Comparison of ENCODE assay signal across 13 cellular contexts in genomic region chr6:3841711-3842565, GRCh38. TPM values are rescaled to one million over a fixed set of nuclear protein-coding genes. Genes with fewer than 3 reads are reported as not detected.
DNase-seq lines count a peak whose midpoint lies in the region; ATAC-seq and TF ChIP-seq lines count a peak whose summit lies in the region.
"Had no signal": no experiment of that assay in that cellular context is flagged by ENCODE, and none has a peak within 500 bp of the region (broad histone marks: within the 10 kb centered on the region; RNA-seq: fewer than 3 reads in every experiment).

No MANE protein-coding gene starts in this region.

- H3K9me3 ChIP-seq in left lung (no peaks in the 10 kb centered on the region), uterus (no peaks in the 10 kb centered on the region), BE2C (no peaks in the 10 kb centered on the region)

- H3K27ac Mint-ChIP-seq in activated CD8-positive, alpha-beta memory T cell treated with anti-CD3 and anti-CD28 coated beads, Interleukin-2, amount 10 ng/mL, durations not matched to agents 7 days and 5 days = no peak overlapping the region
- H3K27ac Mint-ChIP-seq in chondrocyte (ENCODE audit: unreplicated experiment) = peak overlapping the region; percentile 97
- H3K27ac Mint-ChIP-seq: brain; stimulated activated naive CD8-positive, alpha-beta T cell treated with anti-CD3 and anti-CD28 coated beads, Interleukin-15, Interleukin-2, amounts not matched to agents 100 ng/mL and 50 ng/mL, for 24 hours had no signal

- ATAC-seq in activated CD8-positive, alpha-beta memory T cell treated with anti-CD3 and anti-CD28 coated beads, Interleukin-2, amount 10 ng/mL, durations not matched to agents 7 days and 5 days = no peak
- peak; percentile 26 for ATAC-seq in left lung

- H3K27me3 ChIP-seq in left lung (no peaks in the 10 kb centered on the region), uterus (no peaks in the 10 kb centered on the region), BE2C (no peaks in the 10 kb centered on the region)

- H3K9me3 Mint-ChIP-seq in activated CD8-positive, alpha-beta memory T cell treated with anti-CD3 and anti-CD28 coated beads, Interleukin-2, amount 10 ng/mL, durations not matched to agents 7 days and 5 days (ENCODE audit: low read depth) = no peaks in the 10 kb centered on the region
- H3K9me3 Mint-ChIP-seq in chondrocyte (ENCODE audit: low read depth) = no peaks in the 10 kb centered on the region
- H3K9me3 Mint-ChIP-seq: stimulated activated naive CD8-positive, alpha-beta T cell treated with anti-CD3 and anti-CD28 coated beads, Interleukin-15, Interleukin-2, amounts not matched to agents 100 ng/mL and 50 ng/mL, for 24 hours had no signal

- CTCF ChIA-PET in activated CD8-positive, alpha-beta memory T cell treated with anti-CD3 and anti-CD28 coated beads, Interleukin-2, amount 10 ng/mL, durations not matched to agents 7 days and 5 days (lab: Charles Lee) = interaction anchor here (1.1 kb wide), 2 partner anchors 7 to 26 kb away, joined by 3 read pairs; partner anchors contain the start of gene FAM50B

- H3K27ac ChIP-seq in left lung (no peak overlapping the region), uterus (peak overlapping the region; percentile 20 to 55)

- no peaks in the 10 kb centered on the region for H3K4me1 Mint-ChIP-seq in activated CD8-positive, alpha-beta memory T cell treated with anti-CD3 and anti-CD28 coated beads, Interleukin-2, amount 10 ng/mL, durations not matched to agents 7 days and 5 days
- H3K4me1 Mint-ChIP-seq in chondrocyte (ENCODE audit: low read depth) = peaks cover 69% of the 10 kb centered on the region

- intact Hi-C loops in left lung (cut with DNase I) (no loop called here), uterus (cut with DNase I; ENCODE audit: low total_unique reads) (no loop called here)

- TF ChIP-seq POLR2A in uterus (IDR thresholded peaks at IDR 0.05) = no peak

- H3K27me3 Mint-ChIP-seq in activated CD8-positive, alpha-beta memory T cell treated with anti-CD3 and anti-CD28 coated beads, Interleukin-2, amount 10 ng/mL, durations not matched to agents 7 days and 5 days = peaks cover 12% of the 10 kb centered on the region
- no peaks in the 10 kb centered on the region for H3K27me3 Mint-ChIP-seq in chondrocyte (ENCODE audit: low read depth)
- H3K27me3 Mint-ChIP-seq: stimulated activated naive CD8-positive, alpha-beta T cell treated with anti-CD3 and anti-CD28 coated beads, Interleukin-15, Interleukin-2, amounts not matched to agents 100 ng/mL and 50 ng/mL, for 24 hours had no signal

- peak; percentile 19 for DNase-seq in activated CD8-positive, alpha-beta memory T cell treated with anti-CD3 and anti-CD28 coated beads, Interleukin-2, amount 10 ng/mL, durations not matched to agents 7 days and 5 days
- DNase-seq in activated CD8-positive, alpha-beta memory T cell treated with anti-CD3 and anti-CD28 coated beads, Interleukin-2, amount 50 U/mL, for 4 hours = no peak
- no peak for DNase-seq in chondrocyte (ENCODE audit: low spot score)
- DNase-seq in left lung = no peak
- no peak for DNase-seq in uterus
- no peak for DNase-seq in activated effector memory CD4-positive, alpha-beta T cell treated with Interleukin-2 at 50 U/mL for 16 hours
- DNase-seq in NCI-H1436 treated with DMSO at 0.1 percent for 48 hours (lab: John Stamatoyannopoulos, UW) = no peak
- no peak for DNase-seq in BE2C
- DNase-seq: 8988T; NCI-H774; stimulated activated CD4-positive, alpha-beta T cell treated with anti-CD3 and anti-CD28 coated beads, Interleukin-15, amount 100 ng/mL, for 24 hours had no signal

- H3K4me3 ChIP-seq in left lung (no peak overlapping the region), uterus (no peak overlapping the region), BE2C (ENCODE audit: low read depth, low read length) (no peak overlapping the region)

- no peak overlapping the region for H3K4me3 Mint-ChIP-seq in activated CD8-positive, alpha-beta memory T cell treated with anti-CD3 and anti-CD28 coated beads, Interleukin-2, amount 10 ng/mL, durations not matched to agents 7 days and 5 days
- H3K4me3 Mint-ChIP-seq in chondrocyte (ENCODE audit: unreplicated experiment) = peak overlapping the region; percentile 32
- H3K4me3 Mint-ChIP-seq: brain; stimulated activated naive CD8-positive, alpha-beta T cell treated with anti-CD3 and anti-CD28 coated beads, Interleukin-15, Interleukin-2, amounts not matched to agents 100 ng/mL and 50 ng/mL, for 24 hours had no signal

- no peak for TF ChIP-seq CTCF in chondrocyte (IDR thresholded peaks at IDR 0.05)
- TF ChIP-seq CTCF in left lung (IDR thresholded peaks at IDR 0.05) = no peak
- no peak for TF ChIP-seq CTCF in uterus (IDR thresholded peaks at IDR 0.05)
- no peak for TF ChIP-seq CTCF in BE2C (IDR thresholded peaks at IDR 0.05; ENCODE audit: low read depth, low read length)

- no peaks in the 10 kb centered on the region for H3K36me3 ChIP-seq in left lung
- H3K36me3 ChIP-seq in uterus = no peaks in the 10 kb centered on the region
- no peaks in the 10 kb centered on the region for H3K36me3 ChIP-seq in BE2C

- H3K36me3 Mint-ChIP-seq in activated CD8-positive, alpha-beta memory T cell treated with anti-CD3 and anti-CD28 coated beads, Interleukin-2, amount 10 ng/mL, durations not matched to agents 7 days and 5 days = no peaks in the 10 kb centered on the region
- peaks cover 2% of the 10 kb centered on the region for H3K36me3 Mint-ChIP-seq in chondrocyte (ENCODE audit: low read depth)
- H3K36me3 Mint-ChIP-seq: brain had no signal

- H3K4me1 ChIP-seq in left lung (no peaks in the 10 kb centered on the region), uterus (peaks cover 0 to 3% of the 10 kb centered on the region in 2 donors), BE2C (no peaks in the 10 kb centered on the region)

RNA-seq across cellular contexts. Expression of gene FAM50B, which starts 7.2 kb away (rescaled TPM):
- total RNA-seq in activated CD8-positive, alpha-beta memory T cell treated with anti-CD3 and anti-CD28 coated beads, Interleukin-2, amount 10 ng/mL, durations not matched to agents 7 days and 5 days = 10 to 100 TPM in 1 of 2 experiments, 1 to 10 TPM in 1; 8.8 to 10.6 TPM
- total RNA-seq in chondrocyte (1.0 to 1.8 TPM (median 1.6 TPM) in 3 replicates), left lung (10 to 100 TPM; 11.6 to 12.7 TPM), uterus (10 to 100 TPM in 3 of 4 donors, 1 to 10 TPM in 1; 1.8 to 25.4 (median 12.2) TPM)
- 53.6 TPM for polyA plus RNA-seq in BE2C (2012; ENCODE audit: insufficient read depth, insufficient read length, low read depth)

Comparison
In these comparisons a context has a peak if more than half of its experiments do, and no peak if none do; other contexts are left out.
1. H3K27ac ChIP-seq: peak in uterus (2 of 2); none in left lung (0 of 2).